In genomic region chr6:134689676-134690447, GRCh38 we compare ENCODE assay signal across 18 cellular contexts.
DNase-seq lines count a peak whose midpoint lies in the region; ATAC-seq, FAIRE-seq and TF ChIP-seq lines count a peak whose summit lies in the region.
"Had no signal": no experiment of that assay in that cellular context is flagged by ENCODE, and none has a peak within 500 bp of the region (broad histone marks: within the 10 kb centered on the region; RNA-seq: fewer than 3 reads in every experiment).

No MANE protein-coding gene starts in this region.

- ATAC-seq in HG03280 (IDR thresholded peaks at IDR 0.05; ENCODE audit: unreplicated experiment) (no peak), GM19455 (IDR thresholded peaks at IDR 0.05; ENCODE audit: unreplicated experiment) (no peak)
- ATAC-seq: activated naive CD4-positive, alpha-beta T cell treated with anti-CD3 and anti-CD28 coated beads, Interleukin-2, amount 50 U/mL, for 72 hours had no signal

- no peaks in the 10 kb centered on the region for H3K9me3 ChIP-seq in MG63
- no peaks in the 10 kb centered on the region for H3K9me3 ChIP-seq in right atrium auricular region
- no peaks in the 10 kb centered on the region for H3K9me3 ChIP-seq in skeletal muscle tissue (ENCODE audit: control insufficient read depth in 3 of 3, low read length in 3 of 3)
- H3K9me3 ChIP-seq: sigmoid colon had no signal

- H3K4me3 ChIP-seq in MG63: no peak overlapping the region
- no peak overlapping the region for H3K4me3 ChIP-seq in bronchial epithelial cell (ENCODE audit: low read depth, low read length)
- H3K4me3 ChIP-seq in right atrium auricular region: no peak overlapping the region
- H3K4me3 ChIP-seq in skeletal muscle tissue (ENCODE audit: low read length in 3 of 3): no peak overlapping the region
- H3K4me3 ChIP-seq: sigmoid colon had no signal

- no peaks in the 10 kb centered on the region for H3K36me3 ChIP-seq in MG63
- H3K36me3 ChIP-seq in bronchial epithelial cell (ENCODE audit: control insufficient read depth, insufficient read depth, low read length): no peaks in the 10 kb centered on the region
- H3K36me3 ChIP-seq in right atrium auricular region: no peaks in the 10 kb centered on the region
- no peaks in the 10 kb centered on the region for H3K36me3 ChIP-seq in skeletal muscle tissue (ENCODE audit: control insufficient read depth in 3 of 3, insufficient read depth in 3 of 3, low read length in 3 of 3)
- H3K36me3 ChIP-seq: sigmoid colon had no signal

- H3K27me3 ChIP-seq in MG63 (peaks cover 13% of the 10 kb centered on the region; the same call in 1 of the 2 replicates), bronchial epithelial cell (ENCODE audit: control insufficient read depth, insufficient read depth, low read length) (peaks cover 9% of the 10 kb centered on the region), right atrium auricular region (no peaks in the 10 kb centered on the region), skeletal muscle tissue (ENCODE audit: control insufficient read depth in 3 of 3, insufficient read depth in 3 of 3, low read length in 3 of 3) (no peaks in the 10 kb centered on the region)
- H3K27me3 ChIP-seq: sigmoid colon had no signal

- no peak for TF ChIP-seq CTCF in bronchial epithelial cell (IDR thresholded peaks at IDR 0.05; ENCODE audit: insufficient read depth, low read length, severe bottlenecking)
- TF ChIP-seq CTCF in right atrium auricular region (IDR thresholded peaks at IDR 0.05): no peak

- H3K9ac ChIP-seq in skeletal muscle tissue (ENCODE audit: low read depth in 1 of 3, low read length in 3 of 3): peak overlapping the region in 1 of 3 donors; percentile 41

- peak; percentile 64 for DNase-seq in MG63
- DNase-seq in bronchial epithelial cell (ENCODE audit: low read depth): no peak
- DNase-seq in right atrium auricular region (ENCODE audit: low spot score): no peak
- no peak for DNase-seq in T-helper 2 cell
- DNase-seq: activated CD4-positive, alpha-beta memory T cell treated with anti-CD3 and anti-CD28 coated beads for 36 hours; activated T-cell treated with anti-CD3 and anti-CD28 coated beads, Interleukin-2, amount 50 U/mL, for 24 hours; effector CD4-positive, alpha-beta T cell; MV-4-11; NCI-H2081 treated with DMSO at 0.1 percent for 48 hours; sigmoid colon had no signal

- H3K27ac ChIP-seq in right atrium auricular region (peak overlapping the region; percentile 40 to 69), skeletal muscle tissue (ENCODE audit: low read depth, low read length) (peak overlapping the region; percentile 54)
- H3K27ac ChIP-seq: sigmoid colon had no signal

- H3K4me1 ChIP-seq in right atrium auricular region (peaks cover 0 to 8% of the 10 kb centered on the region in 2 donors), skeletal muscle tissue (ENCODE audit: control insufficient read depth in 3 of 3, insufficient read depth in 3 of 3, low read length in 3 of 3) (peaks cover 8 to 14% (median 12%) of the 10 kb centered on the region in 3 donors)
- H3K4me1 ChIP-seq: sigmoid colon had no signal

- peak; percentile 58 for FAIRE-seq in bronchial epithelial cell (lab: Jason Lieb, UNC)
- FAIRE-seq: D721Med, G401.6, GM12891, islet of Langerhans had no signal
